20 cellular contexts compared by ENCODE assay signal in genomic region chrX:16215660-16216059, GRCh38.
"Had no signal": no experiment of that assay in that cellular context is flagged by ENCODE, and none has a peak within 500 bp of the region (broad histone marks: within the 10 kb centered on the region; RNA-seq: fewer than 3 reads in every experiment).

No MANE protein-coding gene starts in this region.

- DNase-seq: activated CD4-positive, alpha-beta T cell treated with anti-CD3 and anti-CD28 coated beads, Interleukin-2, amount 50 U/mL, for 1 hour; activated CD8-positive, alpha-beta memory T cell treated with anti-CD3 and anti-CD28 coated beads for 24 hours; effector CD4-positive, alpha-beta T cell; gastrocnemius medialis; heart left ventricle; left lung; midbrain; nephron progenitor cell; occipital lobe; stimulated activated CD4-positive, alpha-beta T cell treated with anti-CD3 and anti-CD28 coated beads, Interleukin-12 subunit alpha, Interleukin-12 subunit beta, amount 100 ng/mL, for 4 hours; stimulated activated CD4-positive, alpha-beta T cell treated with anti-CD3 and anti-CD28 coated beads, Interleukin-2, amount 100 ng/mL, for 24 hours; transverse colon; uterus had no signal

- H3K27ac ChIP-seq: gastrocnemius medialis, heart left ventricle, left lung, right atrium auricular region, suprapubic skin, transverse colon, uterus had no signal

- ATAC-seq: activated CD4-positive, CD25-positive, alpha-beta regulatory T cell treated with anti-CD3 and anti-CD28 coated beads, Interleukin-2, amount 50 U/mL, for 24 hours; esophagus mucosa; gastrocnemius medialis; heart left ventricle; left lung had no signal

- H3K4me3 Mint-ChIP-seq: activated naive CD8-positive, alpha-beta T cell; nephron progenitor cell; stimulated activated naive CD8-positive, alpha-beta T cell treated with anti-CD3 and anti-CD28 coated beads, Interleukin-15, Interleukin-2, amounts not matched to agents 100 ng/mL and 50 ng/mL, for 24 hours; T-helper 1 cell treated with Interleukin-12 subunit alpha and Interleukin-12 subunit beta and Interleukin-4 antibody, amounts not matched to agents 30 μg/mL and 1 μg/mL, for 36 hours had no signal

- H3K4me1 ChIP-seq: gastrocnemius medialis, heart left ventricle, left lung, right atrium auricular region, suprapubic skin, transverse colon, uterus had no signal

- H3K4me3 ChIP-seq: gastrocnemius medialis, heart left ventricle, left lung, right atrium auricular region, suprapubic skin, transverse colon, uterus had no signal

- H3K36me3 ChIP-seq: gastrocnemius medialis, heart left ventricle, left lung, right atrium auricular region, suprapubic skin, transverse colon, uterus had no signal

- H3K27ac Mint-ChIP-seq: activated naive CD8-positive, alpha-beta T cell; nephron progenitor cell; stimulated activated naive CD8-positive, alpha-beta T cell treated with anti-CD3 and anti-CD28 coated beads, Interleukin-15, Interleukin-2, amounts not matched to agents 100 ng/mL and 50 ng/mL, for 24 hours; T-helper 1 cell treated with Interleukin-12 subunit alpha and Interleukin-12 subunit beta and Interleukin-4 antibody, amounts not matched to agents 30 μg/mL and 1 μg/mL, for 36 hours had no signal

- H3K27me3 ChIP-seq: gastrocnemius medialis, heart left ventricle, left lung, right atrium auricular region, suprapubic skin, transverse colon, uterus had no signal

- H3K9me3 Mint-ChIP-seq: stimulated activated naive CD8-positive, alpha-beta T cell treated with anti-CD3 and anti-CD28 coated beads, Interleukin-15, Interleukin-2, amounts not matched to agents 100 ng/mL and 50 ng/mL, for 24 hours; T-helper 1 cell treated with Interleukin-12 subunit alpha and Interleukin-12 subunit beta and Interleukin-4 antibody, amounts not matched to agents 30 μg/mL and 1 μg/mL, for 36 hours had no signal

- H3K4me1 Mint-ChIP-seq: nephron progenitor cell had no signal

- H3K36me3 Mint-ChIP-seq: activated naive CD8-positive, alpha-beta T cell had no signal

- H3K9me3 ChIP-seq: gastrocnemius medialis, heart left ventricle, left lung, right atrium auricular region, suprapubic skin, transverse colon, uterus had no signal
